1 cellular context compared by ENCODE assay signal in the genomic region with DNA sequence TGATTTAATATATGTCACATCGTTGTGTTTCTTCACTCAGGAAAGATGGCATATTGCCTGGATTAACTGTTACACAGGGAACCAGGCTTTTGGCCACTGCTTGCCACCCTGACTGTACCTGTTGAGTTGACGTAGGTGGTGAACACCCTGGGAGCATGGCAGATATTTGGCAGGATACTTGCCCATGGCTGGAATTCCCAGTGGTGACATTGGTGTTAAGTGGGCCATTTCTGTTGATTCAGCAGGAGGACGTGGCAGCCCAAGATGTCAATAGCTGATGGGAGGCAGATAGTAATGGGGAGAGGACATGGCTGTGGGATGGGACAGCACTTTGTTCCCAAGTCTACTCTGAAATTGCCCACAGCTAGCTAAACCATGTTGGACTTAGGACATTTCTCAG.
TF ChIP-seq lines count a peak whose summit lies in the region.

No MANE protein-coding gene starts in this region.

TF ChIP-seq in HepG2, 621 proteins besides CTCF, POLR2A, EP300 and RAD21:
- TF ChIP-seq, protein P1, sequence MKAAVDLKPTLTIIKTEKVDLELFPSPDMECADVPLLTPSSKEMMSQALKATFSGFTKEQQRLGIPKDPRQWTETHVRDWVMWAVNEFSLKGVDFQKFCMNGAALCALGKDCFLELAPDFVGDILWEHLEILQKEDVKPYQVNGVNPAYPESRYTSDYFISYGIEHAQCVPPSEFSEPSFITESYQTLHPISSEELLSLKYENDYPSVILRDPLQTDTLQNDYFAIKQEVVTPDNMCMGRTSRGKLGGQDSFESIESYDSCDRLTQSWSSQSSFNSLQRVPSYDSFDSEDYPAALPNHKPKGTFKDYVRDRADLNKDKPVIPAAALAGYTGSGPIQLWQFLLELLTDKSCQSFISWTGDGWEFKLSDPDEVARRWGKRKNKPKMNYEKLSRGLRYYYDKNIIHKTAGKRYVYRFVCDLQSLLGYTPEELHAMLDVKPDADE (CRISPR knock-in tag; IDR thresholded peaks at IDR 0.05) = 0 out of 2 replicates have a peak, but pooled peaks have one; percentile 21
